14 cellular contexts compared by ENCODE assay signal in genomic region chr14:94447986-94448808, GRCh38. TPM values are rescaled to one million over a fixed set of nuclear protein-coding genes. Genes with fewer than 3 reads are reported as not detected.
DNase-seq lines count a peak whose midpoint lies in the region; ATAC-seq and TF ChIP-seq lines count a peak whose summit lies in the region.
"Had no signal": no experiment of that assay in that cellular context is flagged by ENCODE, and none has a peak within 500 bp of the region (broad histone marks: within the 10 kb centered on the region; RNA-seq: fewer than 3 reads in every experiment).

No MANE protein-coding gene starts in this region.

- H3K27ac ChIP-seq in right atrium auricular region = no peak overlapping the region
- H3K27ac ChIP-seq: C4-2B, SJSA1 had no signal

- no peak overlapping the region for H3K27ac Mint-ChIP-seq in T-helper 17 cell
- no peak overlapping the region for H3K27ac Mint-ChIP-seq in immature natural killer cell

- intact Hi-C loops in Right ventricle myocardium superior (cut with DNase I) = no loop called here

- ATAC-seq in Right ventricle myocardium superior (ENCODE audit: poor library complexity) (no peak), esophagus mucosa (peak; percentile 92), HG03460 (IDR thresholded peaks at IDR 0.05; ENCODE audit: unreplicated experiment) (no peak), T-helper 17 cell (no peak)

- H3K36me3 Mint-ChIP-seq in T-helper 17 cell (ENCODE audit: low read depth) (no peaks in the 10 kb centered on the region), immature natural killer cell (no peaks in the 10 kb centered on the region)

- H3K36me3 ChIP-seq in right atrium auricular region = no peaks in the 10 kb centered on the region
- H3K36me3 ChIP-seq: SJSA1 had no signal

- H3K9me3 Mint-ChIP-seq in immature natural killer cell = no peaks in the 10 kb centered on the region

- DNase-seq in right atrium auricular region (ENCODE audit: low spot score) (peak; percentile 36), Right ventricle myocardium superior (no peak), middle frontal gyrus (ENCODE audit: extremely low spot score, low spot score) (peak; percentile 3), T-helper 17 cell (no peak), immature natural killer cell (no peak)
- DNase-seq in activated naive CD4-positive, alpha-beta T cell (lab: John Stamatoyannopoulos, UW) = no peak
- DNase-seq: H7, Kasumi-1 had no signal

- H3K27me3 Mint-ChIP-seq in T-helper 17 cell (peaks cover 24% of the 10 kb centered on the region), immature natural killer cell (ENCODE audit: low read depth in 3 of 3) (peaks cover 3 to 16% (median 10%) of the 10 kb centered on the region in 3 donors)

- TF ChIP-seq CTCF in right atrium auricular region (IDR thresholded peaks at IDR 0.05) = no peak

- H3K4me3 Mint-ChIP-seq in T-helper 17 cell (no peak overlapping the region), immature natural killer cell (no peak overlapping the region)

- H3K4me3 ChIP-seq in right atrium auricular region = no peak overlapping the region
- H3K4me3 ChIP-seq: SJSA1 had no signal

- no peaks in the 10 kb centered on the region for H3K27me3 ChIP-seq in right atrium auricular region

- no peaks in the 10 kb centered on the region for H3K4me1 ChIP-seq in right atrium auricular region
- H3K4me1 ChIP-seq: SJSA1 had no signal

- H3K9me3 ChIP-seq in right atrium auricular region (no peaks in the 10 kb centered on the region), T-helper 17 cell (ENCODE audit: control insufficient read depth, low read length, poor library complexity, severe bottlenecking) (no peaks in the 10 kb centered on the region)
- H3K9me3 ChIP-seq: SJSA1 had no signal

- no peaks in the 10 kb centered on the region for H3K4me1 Mint-ChIP-seq in T-helper 17 cell
- peaks cover 0 to 9% of the 10 kb centered on the region in 2 donors for H3K4me1 Mint-ChIP-seq in immature natural killer cell

RNA-seq across cellular contexts. Expression of gene SERPINA11, which starts 4.4 kb away (rescaled TPM):
- total RNA-seq in right atrium auricular region (not detected), Right ventricle myocardium superior (not detected), esophagus mucosa (0.40 TPM), T-helper 17 cell (not detected)
- 1 to 10 TPM in 1 of 3 donors, under 1 TPM in 1, not detected in 1; 0.79 to 1.6 TPM for polyA plus RNA-seq in immature natural killer cell
- total RNA-seq: A172, NCI-H460, SJSA1 had no signal

RNA-seq across cellular contexts. Expression of gene SERPINA9, which starts 27.8 kb away (rescaled TPM):
- total RNA-seq in right atrium auricular region (not detected), Right ventricle myocardium superior (not detected), esophagus mucosa (0.12 TPM), T-helper 17 cell (not detected)
- not detected for polyA plus RNA-seq in immature natural killer cell
- total RNA-seq: A172, H7, NCI-H460, SJSA1 had no signal

RNA-seq across cellular contexts. Expression of gene SERPINA1, which starts 59.8 kb away (rescaled TPM):
- 1 to 10 TPM; 2.4 to 8.8 TPM for total RNA-seq in right atrium auricular region
- 5.0 TPM for total RNA-seq in Right ventricle myocardium superior
- total RNA-seq in esophagus mucosa = 4.3 TPM
- 10 to 100 TPM in 1 of 2 donors, 1 to 10 TPM in 1; 3.5 to 15.5 TPM for total RNA-seq in T-helper 17 cell
- 1 to 10 TPM; 1.7 to 5.5 (median 3.0) TPM for polyA plus RNA-seq in immature natural killer cell
- total RNA-seq: H7 had no signal

Comparison
In these comparisons a context has a peak if more than half of its experiments do, and no peak if none do; other contexts are left out.
1. DNase-seq: peak in right atrium auricular region (single experiment) and middle frontal gyrus (single experiment); none in Right ventricle myocardium superior (single experiment), T-helper 17 cell (0 of 3), immature natural killer cell (0 of 3) and activated naive CD4-positive, alpha-beta T cell (0 of 4).